In the genomic region with DNA sequence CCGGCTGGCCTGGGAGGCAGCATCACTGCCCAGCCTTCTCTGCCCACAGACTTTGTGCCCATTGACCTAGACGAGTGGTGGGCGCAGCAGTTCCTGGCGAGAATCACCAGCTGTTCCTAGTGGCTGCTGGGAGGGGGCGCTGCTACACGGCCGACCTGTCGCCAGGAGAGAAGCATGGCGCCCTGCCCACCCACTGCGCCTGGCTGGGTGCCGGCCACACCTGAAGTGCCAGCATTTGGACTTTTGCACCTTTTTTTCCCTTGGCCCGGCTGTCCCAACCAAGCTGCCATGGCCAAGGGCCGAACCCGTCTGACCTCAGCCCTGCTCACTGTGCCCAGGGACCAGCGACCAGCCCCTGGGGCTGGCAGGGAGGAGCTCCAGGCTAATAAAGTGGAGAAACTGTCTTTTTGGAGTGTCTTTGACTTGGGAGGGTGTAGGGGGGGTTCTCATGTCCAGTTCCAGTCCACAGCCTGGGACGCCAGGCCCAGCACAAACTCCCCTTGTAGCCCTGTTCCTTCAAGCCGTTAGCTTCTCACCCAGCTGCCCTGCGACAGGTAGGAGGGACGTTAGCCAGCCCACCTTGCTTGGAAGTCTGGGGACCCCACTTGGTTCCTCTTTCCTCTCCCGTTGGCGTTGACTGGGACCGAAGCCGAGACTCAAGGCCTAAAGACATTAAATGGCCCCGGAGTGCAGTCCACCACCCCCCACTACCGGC, we compare ENCODE assay signal across 1 cellular context.
TF ChIP-seq lines count a peak whose summit lies in the region.

No MANE protein-coding gene starts in this region.

TF ChIP-seq in IMR-90, 13 proteins besides CTCF, POLR2A, EP300 and RAD21 (continued from another document):
- TF ChIP-seq, protein P1, sequence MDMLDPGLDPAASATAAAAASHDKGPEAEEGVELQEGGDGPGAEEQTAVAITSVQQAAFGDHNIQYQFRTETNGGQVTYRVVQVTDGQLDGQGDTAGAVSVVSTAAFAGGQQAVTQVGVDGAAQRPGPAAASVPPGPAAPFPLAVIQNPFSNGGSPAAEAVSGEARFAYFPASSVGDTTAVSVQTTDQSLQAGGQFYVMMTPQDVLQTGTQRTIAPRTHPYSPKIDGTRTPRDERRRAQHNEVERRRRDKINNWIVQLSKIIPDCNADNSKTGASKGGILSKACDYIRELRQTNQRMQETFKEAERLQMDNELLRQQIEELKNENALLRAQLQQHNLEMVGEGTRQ (IDR thresholded peaks at IDR 0.05; ENCODE audit: low read depth, low read length): no peak
- TF ChIP-seq BHLHE40 (IDR thresholded peaks at IDR 0.05; ENCODE audit: low read depth, low read length): no peak
- no peak for TF ChIP-seq RFX5 (IDR thresholded peaks at IDR 0.05; ENCODE audit: low read depth, low read length)
- no peak for TF ChIP-seq SMC3 (IDR thresholded peaks at IDR 0.05; ENCODE audit: low read depth, low read length)
- no peak for TF ChIP-seq CEBPB (IDR thresholded peaks at IDR 0.05; ENCODE audit: low read depth, low read length)
